In the genomic region with DNA sequence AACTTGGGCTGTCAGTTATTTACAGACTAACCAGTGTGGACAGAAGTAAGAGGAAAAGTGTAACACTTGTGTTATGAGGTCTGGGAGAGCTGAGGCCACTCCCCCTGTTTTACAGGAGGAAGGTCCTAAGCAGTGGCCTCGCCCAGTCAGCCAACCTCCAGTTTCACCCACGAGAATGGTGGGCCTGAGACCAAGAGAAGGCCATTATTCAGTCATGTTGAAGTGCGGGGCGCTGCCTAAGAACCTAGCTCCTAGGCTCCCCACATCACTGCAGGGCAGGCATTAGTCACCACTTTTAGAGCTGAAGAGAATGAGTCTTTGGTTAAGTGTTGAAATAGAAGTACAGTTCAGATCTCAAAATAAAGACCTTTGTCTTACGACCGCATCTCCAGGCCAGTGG, we compare ENCODE assay signal across 1 cellular context.
TF ChIP-seq lines count a peak whose summit lies in the region.

No MANE protein-coding gene starts in this region.

TF ChIP-seq in HepG2, 621 proteins besides CTCF, POLR2A, EP300 and RAD21 (continued from another document):
- TF ChIP-seq, protein P1, sequence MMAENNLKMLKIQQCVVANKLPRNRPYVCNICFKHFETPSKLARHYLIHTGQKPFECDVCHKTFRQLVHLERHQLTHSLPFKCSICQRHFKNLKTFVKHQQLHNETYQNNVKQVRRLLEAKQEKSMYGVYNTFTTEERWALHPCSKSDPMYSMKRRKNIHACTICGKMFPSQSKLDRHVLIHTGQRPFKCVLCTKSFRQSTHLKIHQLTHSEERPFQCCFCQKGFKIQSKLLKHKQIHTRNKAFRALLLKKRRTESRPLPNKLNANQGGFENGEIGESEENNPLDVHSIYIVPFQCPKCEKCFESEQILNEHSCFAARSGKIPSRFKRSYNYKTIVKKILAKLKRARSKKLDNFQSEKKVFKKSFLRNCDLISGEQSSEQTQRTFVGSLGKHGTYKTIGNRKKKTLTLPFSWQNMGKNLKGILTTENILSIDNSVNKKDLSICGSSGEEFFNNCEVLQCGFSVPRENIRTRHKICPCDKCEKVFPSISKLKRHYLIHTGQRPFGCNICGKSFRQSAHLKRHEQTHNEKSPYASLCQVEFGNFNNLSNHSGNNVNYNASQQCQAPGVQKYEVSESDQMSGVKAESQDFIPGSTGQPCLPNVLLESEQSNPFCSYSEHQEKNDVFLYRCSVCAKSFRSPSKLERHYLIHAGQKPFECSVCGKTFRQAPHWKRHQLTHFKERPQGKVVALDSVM (CRISPR knock-in tag; IDR thresholded peaks at IDR 0.05) = no peak
